36 cellular contexts compared by ENCODE assay signal in genomic region chr15:39638041-39638440, GRCh38.
"Had no signal": no experiment of that assay in that cellular context is flagged by ENCODE, and none has a peak within 500 bp of the region (broad histone marks: within the 10 kb centered on the region; RNA-seq: fewer than 3 reads in every experiment).

No MANE protein-coding gene starts in this region.

- H3K9me3 ChIP-seq: adrenal gland, body of pancreas, breast epithelium had no signal

- H3K4me3 ChIP-seq: adrenal gland, body of pancreas, breast epithelium had no signal

- H3K9me3 Mint-ChIP-seq: activated B cell treated with CpG ODN at 0.5 μM for 24 hours; activated CD4-positive, alpha-beta memory T cell treated with anti-CD3 and anti-CD28 coated beads for 36 hours; activated naive CD4-positive, alpha-beta T cell treated with anti-CD3 and anti-CD28 coated beads for 36 hours; activated naive CD8-positive, alpha-beta T cell treated with anti-CD3 and anti-CD28 coated beads for 36 hours; activated T-cell treated with anti-CD3 and anti-CD28 coated beads, Interleukin-2, amount 50 U/mL, for 4 hours; activated T-helper 1 cell treated with anti-CD3 and anti-CD28 coated beads, Interleukin-12 subunit alpha, Interleukin-12 subunit beta, Interleukin-2, Interleukin-4 antibody, amounts not matched to agents 30 ng/mL and 10 ng/mL and 1 ng/mL, durations not matched to agents 14 hours and 24 hours and 36 hours; activated T-helper 17 cell treated with anti-CD3 and anti-CD28 coated beads, Interleukin-2, amount 50 U/mL, for 72 hours; central memory CD8-positive, alpha-beta T cell; T-cell; T-helper 2 cell treated with Interferon-gamma antibody and Interleukin-4, amounts not matched to agents 5 μg/mL and 100 μg/mL, for 36 hours had no signal

- H3K4me1 ChIP-seq: body of pancreas, breast epithelium had no signal

- H3K27me3 Mint-ChIP-seq: activated T-helper 17 cell treated with anti-CD3 and anti-CD28 coated beads, Interleukin-2, amount 50 U/mL, for 72 hours; central memory CD8-positive, alpha-beta T cell had no signal

- ATAC-seq: activated CD8-positive, alpha-beta T cell treated with anti-CD3 and anti-CD28 coated beads for 36 hours; activated naive CD4-positive, alpha-beta T cell treated with anti-CD3 and anti-CD28 coated beads, Interleukin-2, amount 50 U/mL, for 72 hours; activated T-cell treated with anti-CD3 and anti-CD28 coated beads, Interleukin-2, amount 50 U/mL, for 4 hours; activated T-cell treated with anti-CD3 and anti-CD28 coated beads, Interleukin-2, amount 50 U/mL, for 72 hours; activated T-helper 17 cell treated with anti-CD3 and anti-CD28 coated beads, Interleukin-2, amount 50 U/mL, for 72 hours; body of pancreas; T-cell had no signal

- H3K4me1 Mint-ChIP-seq: activated B cell treated with CpG ODN at 0.5 μM for 24 hours had no signal

- H3K27ac ChIP-seq: adrenal gland, body of pancreas, brain microvascular endothelial cell, breast epithelium, VCaP had no signal

- H3K36me3 ChIP-seq: adrenal gland, brain microvascular endothelial cell, breast epithelium had no signal

- H3K27me3 ChIP-seq: adrenal gland, body of pancreas, brain microvascular endothelial cell, breast epithelium had no signal

- H3K27ac Mint-ChIP-seq: activated B cell treated with CpG ODN at 0.5 μM for 24 hours; activated CD4-positive, alpha-beta memory T cell treated with anti-CD3 and anti-CD28 coated beads for 36 hours; activated CD4-positive, alpha-beta T cell treated with anti-CD3 and anti-CD28 coated beads, Interleukin-2, amount 10 ng/mL, durations not matched to agents 24 days and 14 days; activated CD8-positive, alpha-beta T cell treated with anti-CD3 and anti-CD28 coated beads for 36 hours; activated naive CD4-positive, alpha-beta T cell treated with anti-CD3 and anti-CD28 coated beads for 36 hours; activated naive CD4-positive, alpha-beta T cell treated with anti-CD3 and anti-CD28 coated beads, Interleukin-2, amount 50 U/mL, for 72 hours; activated naive CD8-positive, alpha-beta T cell treated with anti-CD3 and anti-CD28 coated beads for 36 hours; activated T-cell treated with anti-CD3 and anti-CD28 coated beads, Interleukin-2, amount 50 U/mL, for 72 hours; activated T-helper 1 cell treated with anti-CD3 and anti-CD28 coated beads, Interleukin-12 subunit alpha, Interleukin-12 subunit beta, Interleukin-2, Interleukin-4 antibody, amounts not matched to agents 30 ng/mL and 10 ng/mL and 1 ng/mL, durations not matched to agents 14 hours and 24 hours and 36 hours; activated T-helper 17 cell treated with anti-CD3 and anti-CD28 coated beads, Interleukin-2, amount 50 U/mL, for 72 hours; T-cell; T-helper 2 cell treated with Interferon-gamma antibody and Interleukin-4, amounts not matched to agents 5 μg/mL and 100 μg/mL, for 36 hours had no signal

- DNase-seq: activated B cell treated with CpG ODN at 0.5 μM for 24 hours; activated CD4-positive, alpha-beta memory T cell treated with anti-CD3 and anti-CD28 coated beads for 36 hours; activated CD4-positive, alpha-beta T cell treated with anti-CD3 and anti-CD28 coated beads for 4 hours; activated CD4-positive, alpha-beta T cell treated with anti-CD3 and anti-CD28 coated beads, Interleukin-2, amount 10 ng/mL, durations not matched to agents 24 days and 14 days; activated CD4-positive, alpha-beta T cell treated with anti-CD3 and anti-CD28 coated beads, Interleukin-2, amount 50 U/mL, for 1 hour; activated CD4-positive, alpha-beta T cell treated with anti-CD3 and anti-CD28 coated beads, Interleukin-2, amount 50 U/mL, for 4 hours; activated CD4-positive, CD25-positive, alpha-beta regulatory T cell treated with anti-CD3 and anti-CD28 coated beads, Interleukin-2, amount 50 U/mL, for 72 hours; activated CD8-positive, alpha-beta memory T cell treated with anti-CD3 and anti-CD28 coated beads, Interleukin-2, amount 50 U/mL, for 4 hours; activated CD8-positive, alpha-beta T cell treated with anti-CD3 and anti-CD28 coated beads for 36 hours; activated effector memory CD4-positive, alpha-beta T cell treated with anti-CD3 and anti-CD28 coated beads, Interleukin-2, amount 50 U/mL, for 16 hours; activated gamma-delta T cell treated with Interleukin-2 at 50 U/mL for 16 hours; activated naive CD4-positive, alpha-beta T cell; activated naive CD4-positive, alpha-beta T cell treated with anti-CD3 and anti-CD28 coated beads for 36 hours; activated naive CD4-positive, alpha-beta T cell treated with anti-CD3 and anti-CD28 coated beads, Interleukin-2, amount 50 U/mL, for 16 hours; activated naive CD8-positive, alpha-beta T cell treated with anti-CD3 and anti-CD28 coated beads for 36 hours; activated T-cell treated with anti-CD3 and anti-CD28 coated beads for 4 hours; activated T-cell treated with anti-CD3 and anti-CD28 coated beads, Interleukin-2, amount 50 U/mL, for 1 hour; activated T-cell treated with anti-CD3 and anti-CD28 coated beads, Interleukin-2, amount 50 U/mL, for 4 hours; activated T-cell treated with anti-CD3 and anti-CD28 coated beads, Interleukin-2, amount 50 U/mL, for 72 hours; adrenal gland; amniotic stem cell; aorta; body of pancreas; brain microvascular endothelial cell; cerebellar nuclear complex; T-cell; T-helper 2 cell; T-helper 9 cell had no signal

- FAIRE-seq: TTC549 had no signal

- H3K36me3 Mint-ChIP-seq: activated CD4-positive, alpha-beta memory T cell treated with anti-CD3 and anti-CD28 coated beads for 36 hours; activated naive CD4-positive, alpha-beta T cell treated with anti-CD3 and anti-CD28 coated beads, Interleukin-2, amount 50 U/mL, for 72 hours; activated naive CD8-positive, alpha-beta T cell treated with anti-CD3 and anti-CD28 coated beads for 36 hours; T-cell had no signal

- H3K4me3 Mint-ChIP-seq: activated B cell treated with CpG ODN at 0.5 μM for 24 hours; activated CD4-positive, alpha-beta memory T cell treated with anti-CD3 and anti-CD28 coated beads for 36 hours; activated CD4-positive, alpha-beta T cell treated with anti-CD3 and anti-CD28 coated beads, Interleukin-2, amount 10 ng/mL, durations not matched to agents 24 days and 14 days; activated CD8-positive, alpha-beta T cell treated with anti-CD3 and anti-CD28 coated beads for 36 hours; activated naive CD4-positive, alpha-beta T cell treated with anti-CD3 and anti-CD28 coated beads for 36 hours; activated naive CD8-positive, alpha-beta T cell treated with anti-CD3 and anti-CD28 coated beads for 36 hours; activated T-cell treated with anti-CD3 and anti-CD28 coated beads, Interleukin-2, amount 50 U/mL, for 4 hours; activated T-cell treated with anti-CD3 and anti-CD28 coated beads, Interleukin-2, amount 50 U/mL, for 72 hours; activated T-helper 1 cell treated with anti-CD3 and anti-CD28 coated beads, Interleukin-12 subunit alpha, Interleukin-12 subunit beta, Interleukin-2, Interleukin-4 antibody, amounts not matched to agents 30 ng/mL and 10 ng/mL and 1 ng/mL, durations not matched to agents 14 hours and 24 hours and 36 hours; activated T-helper 17 cell treated with anti-CD3 and anti-CD28 coated beads, Interleukin-2, amount 50 U/mL, for 72 hours; central memory CD8-positive, alpha-beta T cell; T-cell; T-helper 2 cell treated with Interferon-gamma antibody and Interleukin-4, amounts not matched to agents 5 μg/mL and 100 μg/mL, for 36 hours had no signal
